In genomic region chr19:7832009-7832408, GRCh38 we compare ENCODE assay signal across 1 cellular context.
TF ChIP-seq lines count a peak whose summit lies in the region.

No MANE protein-coding gene starts in this region.

TF ChIP-seq in GM12878, 131 proteins besides CTCF, POLR2A, EP300 and RAD21:
- TF ChIP-seq EGR1 (IDR thresholded peaks at IDR 0.05; ENCODE audit: borderline replicate concordance in 1 of 2, low read depth in 2 of 2, low read length in 2 of 2) = no peak
- TF ChIP-seq, protein P1, sequence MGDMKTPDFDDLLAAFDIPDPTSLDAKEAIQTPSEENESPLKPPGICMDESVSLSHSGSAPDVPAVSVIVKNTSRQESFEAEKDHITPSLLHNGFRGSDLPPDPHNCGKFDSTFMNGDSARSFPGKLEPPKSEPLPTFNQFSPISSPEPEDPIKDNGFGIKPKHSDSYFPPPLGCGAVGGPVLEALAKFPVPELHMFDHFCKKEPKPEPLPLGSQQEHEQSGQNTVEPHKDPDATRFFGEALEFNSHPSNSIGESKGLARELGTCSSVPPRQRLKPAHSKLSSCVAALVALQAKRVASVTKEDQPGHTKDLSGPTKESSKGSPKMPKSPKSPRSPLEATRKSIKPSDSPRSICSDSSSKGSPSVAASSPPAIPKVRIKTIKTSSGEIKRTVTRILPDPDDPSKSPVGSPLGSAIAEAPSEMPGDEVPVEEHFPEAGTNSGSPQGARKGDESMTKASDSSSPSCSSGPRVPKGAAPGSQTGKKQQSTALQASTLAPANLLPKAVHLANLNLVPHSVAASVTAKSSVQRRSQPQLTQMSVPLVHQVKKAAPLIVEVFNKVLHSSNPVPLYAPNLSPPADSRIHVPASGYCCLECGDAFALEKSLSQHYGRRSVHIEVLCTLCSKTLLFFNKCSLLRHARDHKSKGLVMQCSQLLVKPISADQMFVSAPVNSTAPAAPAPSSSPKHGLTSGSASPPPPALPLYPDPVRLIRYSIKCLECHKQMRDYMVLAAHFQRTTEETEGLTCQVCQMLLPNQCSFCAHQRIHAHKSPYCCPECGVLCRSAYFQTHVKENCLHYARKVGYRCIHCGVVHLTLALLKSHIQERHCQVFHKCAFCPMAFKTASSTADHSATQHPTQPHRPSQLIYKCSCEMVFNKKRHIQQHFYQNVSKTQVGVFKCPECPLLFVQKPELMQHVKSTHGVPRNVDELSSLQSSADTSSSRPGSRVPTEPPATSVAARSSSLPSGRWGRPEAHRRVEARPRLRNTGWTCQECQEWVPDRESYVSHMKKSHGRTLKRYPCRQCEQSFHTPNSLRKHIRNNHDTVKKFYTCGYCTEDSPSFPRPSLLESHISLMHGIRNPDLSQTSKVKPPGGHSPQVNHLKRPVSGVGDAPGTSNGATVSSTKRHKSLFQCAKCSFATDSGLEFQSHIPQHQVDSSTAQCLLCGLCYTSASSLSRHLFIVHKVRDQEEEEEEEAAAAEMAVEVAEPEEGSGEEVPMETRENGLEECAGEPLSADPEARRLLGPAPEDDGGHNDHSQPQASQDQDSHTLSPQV (IDR thresholded peaks at IDR 0.05) = no peak
- TF ChIP-seq FOXK2 (IDR thresholded peaks at IDR 0.05) = no peak
- no peak for TF ChIP-seq NR2C2 (IDR thresholded peaks at IDR 0.05; ENCODE audit: borderline replicate concordance, control insufficient read depth, insufficient read length, low read depth)
- TF ChIP-seq, protein P2, sequence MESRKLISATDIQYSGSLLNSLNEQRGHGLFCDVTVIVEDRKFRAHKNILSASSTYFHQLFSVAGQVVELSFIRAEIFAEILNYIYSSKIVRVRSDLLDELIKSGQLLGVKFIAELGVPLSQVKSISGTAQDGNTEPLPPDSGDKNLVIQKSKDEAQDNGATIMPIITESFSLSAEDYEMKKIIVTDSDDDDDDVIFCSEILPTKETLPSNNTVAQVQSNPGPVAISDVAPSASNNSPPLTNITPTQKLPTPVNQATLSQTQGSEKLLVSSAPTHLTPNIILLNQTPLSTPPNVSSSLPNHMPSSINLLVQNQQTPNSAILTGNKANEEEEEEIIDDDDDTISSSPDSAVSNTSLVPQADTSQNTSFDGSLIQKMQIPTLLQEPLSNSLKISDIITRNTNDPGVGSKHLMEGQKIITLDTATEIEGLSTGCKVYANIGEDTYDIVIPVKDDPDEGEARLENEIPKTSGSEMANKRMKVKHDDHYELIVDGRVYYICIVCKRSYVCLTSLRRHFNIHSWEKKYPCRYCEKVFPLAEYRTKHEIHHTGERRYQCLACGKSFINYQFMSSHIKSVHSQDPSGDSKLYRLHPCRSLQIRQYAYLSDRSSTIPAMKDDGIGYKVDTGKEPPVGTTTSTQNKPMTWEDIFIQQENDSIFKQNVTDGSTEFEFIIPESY (IDR thresholded peaks at IDR 0.05) = no peak
- no peak for TF ChIP-seq BCL11A (IDR thresholded peaks at IDR 0.05; ENCODE audit: low read depth, low read length)
- no peak for TF ChIP-seq JUND (IDR thresholded peaks at IDR 0.05; ENCODE audit: low read depth, low read length)
- TF ChIP-seq RFX5 (IDR thresholded peaks at IDR 0.05; ENCODE audit: low read depth, low read length) = no peak
- no peak for TF ChIP-seq BRCA1 (IDR thresholded peaks at IDR 0.05; ENCODE audit: low read depth, low read length)
- TF ChIP-seq TCF3 (IDR thresholded peaks at IDR 0.05; ENCODE audit: borderline replicate concordance, insufficient read depth, low read depth, low read length) = no peak
- no peak for TF ChIP-seq SMC3 (IDR thresholded peaks at IDR 0.05; ENCODE audit: borderline replicate concordance, low read length)
- TF ChIP-seq GABPA (IDR thresholded peaks at IDR 0.05; ENCODE audit: low read depth) = no peak
